ENCODE assay signal across 8 cellular contexts in genomic region chr12:104358353-104359003, GRCh38. TPM values are rescaled to one million over a fixed set of nuclear protein-coding genes. Genes with fewer than 3 reads are reported as not detected.
DNase-seq lines count a peak whose midpoint lies in the region; ATAC-seq and TF ChIP-seq lines count a peak whose summit lies in the region.
"Had no signal": no experiment of that assay in that cellular context is flagged by ENCODE, and none has a peak within 500 bp of the region (broad histone marks: within the 10 kb centered on the region; RNA-seq: fewer than 3 reads in every experiment).

No MANE protein-coding gene starts in this region.

- H3K9ac ChIP-seq in colonic mucosa (ENCODE audit: low read depth in 2 of 2, low read length in 2 of 2), result no peak overlapping the region

- intact Hi-C loops in activated CD4-positive, alpha-beta T cell treated with anti-CD3 and anti-CD28 coated beads for 36 hours (cut with DNase I, micrococcal nuclease), result loop anchor here (1.0 to 2.0 kb wide), 4 partner anchors 143 to 482 kb away; partner anchors contain the start of gene TXNRD1 (in 2 of the 2)
- intact Hi-C loops in colonic mucosa (cut with DNase I), result loop anchor here (5.0 to 10.0 kb wide), 3 partner anchors 54 to 156 kb away; partner anchors contain the start of genes EID3 and TXNRD1

- H3K4me3 Mint-ChIP-seq in HFFc6 (0 out of 2 replicates have a peak overlapping the region, but pooled peaks have one; percentile 42), memory B cell (no peak overlapping the region)
- no peak overlapping the region for H3K4me3 Mint-ChIP-seq in activated CD4-positive, alpha-beta T cell treated with anti-CD3 and anti-CD28 coated beads for 36 hours

- no peaks in the 10 kb centered on the region for H3K9me3 ChIP-seq in colonic mucosa

- H3K36me3 Mint-ChIP-seq in HFFc6 (ENCODE audit: low read depth) (peaks cover 46% of the 10 kb centered on the region), memory B cell (no peaks in the 10 kb centered on the region)
- no peaks in the 10 kb centered on the region for H3K36me3 Mint-ChIP-seq in activated CD4-positive, alpha-beta T cell treated with anti-CD3 and anti-CD28 coated beads for 36 hours (ENCODE audit: low read depth)

- peak; percentile 90 for ATAC-seq in activated CD4-positive, alpha-beta T cell treated with anti-CD3 and anti-CD28 coated beads for 36 hours
- peak; percentile 98 for ATAC-seq in memory B cell (ENCODE audit: low read depth)

- H3K27ac Mint-ChIP-seq in HFFc6, result peak overlapping the region; percentile 19; the same call in 1 of the 2 replicates
- H3K27ac Mint-ChIP-seq in activated CD4-positive, alpha-beta T cell treated with anti-CD3 and anti-CD28 coated beads for 36 hours, result no peak overlapping the region
- no peak overlapping the region for H3K27ac Mint-ChIP-seq in memory B cell

- DNase-seq in HFFc6 (peak; percentile 54), NCI-H2107 (lab: John Stamatoyannopoulos, UW) (peak; percentile 26), colonic mucosa (peak; percentile 73), memory B cell (ENCODE audit: low spot score in 2 of 2) (peak; percentile 54 to 72)
- peak; percentile 82 for DNase-seq in activated CD4-positive, alpha-beta T cell treated with anti-CD3 and anti-CD28 coated beads for 36 hours
- peak; percentile 34 to 49 for DNase-seq in stimulated activated CD8-positive, alpha-beta memory T cell treated with anti-CD3 and anti-CD28 coated beads, Interleukin-4, amount 100 ng/mL, for 4 hours (ENCODE audit: low read depth in 2 of 2, low spot score in 1 of 2)

- H3K27me3 ChIP-seq in colonic mucosa, result no peaks in the 10 kb centered on the region

- CTCF ChIA-PET in activated CD4-positive, alpha-beta T cell treated with anti-CD3 and anti-CD28 coated beads for 36 hours (lab: Charles Lee), result interaction anchor here (0.6 to 2.0 kb wide), 14 partner anchors 9 to 1839 kb away, joined by 3 to 14 read pairs (median 4); no protein-coding TSS in a partner anchor

- H3K9me3 Mint-ChIP-seq in HFFc6 (peaks cover 50% of the 10 kb centered on the region), memory B cell (no peaks in the 10 kb centered on the region)
- no peaks in the 10 kb centered on the region for H3K9me3 Mint-ChIP-seq in activated CD4-positive, alpha-beta T cell treated with anti-CD3 and anti-CD28 coated beads for 36 hours (ENCODE audit: low read depth)

- H3K4me1 Mint-ChIP-seq in HFFc6 (ENCODE audit: low read depth) (peaks cover 54% of the 10 kb centered on the region), memory B cell (peaks cover 3% of the 10 kb centered on the region)
- H3K4me1 Mint-ChIP-seq in activated CD4-positive, alpha-beta T cell treated with anti-CD3 and anti-CD28 coated beads for 36 hours, result peaks cover 3% of the 10 kb centered on the region

- H3K4me3 ChIP-seq in colonic mucosa, result no peak overlapping the region

- H3K36me3 ChIP-seq in colonic mucosa, result no peaks in the 10 kb centered on the region

- H3K27me3 Mint-ChIP-seq in HFFc6 (ENCODE audit: insufficient read depth) (peaks cover 61% of the 10 kb centered on the region), memory B cell (no peaks in the 10 kb centered on the region)
- no peaks in the 10 kb centered on the region for H3K27me3 Mint-ChIP-seq in activated CD4-positive, alpha-beta T cell treated with anti-CD3 and anti-CD28 coated beads for 36 hours

- H3K27ac ChIP-seq in colonic mucosa, result no peak overlapping the region
- H3K27ac ChIP-seq: epithelial cell of prostate had no signal

- TF ChIP-seq CTCF in GM12874 (IDR thresholded peaks at IDR 0.05; ENCODE audit: insufficient read depth, low read depth, low read length), result peak; percentile 91
- peak; percentile 87 for TF ChIP-seq CTCF in HFFc6 (IDR thresholded peaks at IDR 0.05)
- peak; percentile 85 for TF ChIP-seq CTCF in colonic mucosa (IDR thresholded peaks at IDR 0.05)

- POLR2A ChIA-PET in activated CD4-positive, alpha-beta T cell treated with anti-CD3 and anti-CD28 coated beads for 36 hours (lab: Charles Lee), result no interaction called here

- H3K4me1 ChIP-seq in colonic mucosa, result no peaks in the 10 kb centered on the region

RNA-seq across cellular contexts. Expression of gene EID3, which starts 54.9 kb away (rescaled TPM):
- total RNA-seq in HFFc6 (2021; fragmentation: NEBNext Ultra II Directional; extraction: Animal tissue kit (Norgen Biotek cat#: 25700)), result 1 to 10 TPM; 2.2 to 4.4 (median 4.1) TPM
- 1 to 10 TPM; 3.9 to 4.6 TPM for total RNA-seq in activated CD4-positive, alpha-beta T cell treated with anti-CD3 and anti-CD28 coated beads for 36 hours
- total RNA-seq in colonic mucosa, result 1 to 10 TPM in 1 of 2 donors, under 1 TPM in 1; 0.98 to 2.5 TPM

Comparison
In these comparisons a context has a peak if more than half of its experiments do, and no peak if none do; other contexts are left out.
1. DNase-seq: peak in every context shown above with its lines; median percentile 82 in activated CD4-positive, alpha-beta T cell treated with anti-CD3 and anti-CD28 coated beads for 36 hours; 73 in colonic mucosa; 63 in memory B cell; 54 in HFFc6; 42 in stimulated activated CD8-positive, alpha-beta memory T cell treated with anti-CD3 and anti-CD28 coated beads, Interleukin-4, amount 100 ng/mL, for 4 hours; 26 in NCI-H2107.